ENCODE assay signal across 30 cellular contexts in the genomic region with DNA sequence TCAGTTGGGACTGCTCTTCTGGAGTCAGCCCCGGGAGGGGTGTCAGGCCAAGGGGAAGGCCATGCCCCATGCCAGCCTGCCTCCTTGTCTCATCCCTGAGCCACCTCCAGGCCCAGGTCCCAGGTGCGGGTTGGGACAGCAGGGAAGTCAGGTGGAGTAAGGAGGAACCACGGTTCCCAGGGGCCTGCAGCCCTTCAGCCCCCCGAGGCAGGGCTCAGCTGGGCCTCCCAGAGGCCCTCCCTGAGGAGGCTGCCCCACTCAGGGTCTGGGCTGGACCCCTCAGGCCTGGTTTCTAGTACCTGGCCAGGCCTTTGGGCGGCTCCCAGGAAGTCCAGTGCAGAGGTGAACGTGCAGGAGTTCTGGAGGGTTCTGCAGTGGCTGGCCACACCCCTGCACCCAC. TPM values are rescaled to one million over a fixed set of nuclear protein-coding genes. Genes with fewer than 3 reads are reported as not detected.
"Had no signal": no experiment of that assay in that cellular context is flagged by ENCODE, and none has a peak within 500 bp of the region (broad histone marks: within the 10 kb centered on the region; RNA-seq: fewer than 3 reads in every experiment).

No MANE protein-coding gene starts in this region.

- DNase-seq: activated CD4-positive, alpha-beta memory T cell treated with anti-CD3 and anti-CD28 coated beads, Interleukin-2, amount 10 ng/mL, durations not matched to agents 7 days and 5 days; activated CD4-positive, alpha-beta T cell treated with anti-CD3 and anti-CD28 coated beads for 1 hour; activated CD4-positive, alpha-beta T cell treated with anti-CD3 and anti-CD28 coated beads, Interleukin-2, amount 10 ng/mL, durations not matched to agents 7 days and 5 days; activated CD8-positive, alpha-beta memory T cell treated with anti-CD3 and anti-CD28 coated beads, Interleukin-2, amount 50 U/mL, for 48 hours; activated T-cell treated with anti-CD3 and anti-CD28 coated beads, Interleukin-2, amount 50 U/mL, for 24 hours; cerebellar nuclear complex; colonic mucosa; effector CD8-positive, alpha-beta T cell; esophagus squamous epithelium; foreskin melanocyte; heart right ventricle; left lung; mucosa of descending colon; sigmoid colon; small intestine; stimulated activated CD4-positive, alpha-beta T cell treated with anti-CD3 and anti-CD28 coated beads, Interleukin-4, amount 100 ng/mL, for 24 hours; T-helper 17 cell; T1000; thyroid gland had no signal

- H3K27ac ChIP-seq: cardiac muscle cell, colonic mucosa, epithelial cell of prostate, heart right ventricle, neutrophil, sigmoid colon, thyroid gland had no signal

- H3K27me3 ChIP-seq: cardiac muscle cell, thyroid gland had no signal

- H3K4me1 Mint-ChIP-seq: activated T-helper 17 cell treated with anti-CD3 and anti-CD28 coated beads, Interleukin-2, amount 50 U/mL, for 72 hours had no signal

- ATAC-seq: activated naive CD4-positive, alpha-beta T cell treated with anti-CD3 and anti-CD28 coated beads, Interleukin-2, amount 50 U/mL, for 72 hours; activated T-helper 17 cell treated with anti-CD3 and anti-CD28 coated beads, Interleukin-2, amount 50 U/mL, for 72 hours; heart right ventricle; left lung; mucosa of descending colon; natural killer cell treated with Interleukin-12 subunit alpha and Interleukin-12 subunit beta and Interleukin-15 and Interleukin-18, amount 100 ng/mL, for 72 hours; stimulated activated effector memory CD8-positive, alpha-beta T cell treated with anti-CD3 and anti-CD28 coated beads, Interleukin-12 subunit alpha, Interleukin-12 subunit beta, amount 100 ng/mL, for 72 hours; T-helper 17 cell had no signal

- H3K27ac Mint-ChIP-seq: activated CD4-positive, alpha-beta memory T cell treated with anti-CD3 and anti-CD28 coated beads, Interleukin-2, amount 10 ng/mL, durations not matched to agents 7 days and 5 days; activated CD4-positive, alpha-beta T cell treated with anti-CD3 and anti-CD28 coated beads, Interleukin-2, amount 10 ng/mL, durations not matched to agents 7 days and 5 days; activated naive CD4-positive, alpha-beta T cell treated with anti-CD3 and anti-CD28 coated beads, Interleukin-2, amount 50 U/mL, for 72 hours; activated T-cell treated with anti-CD3 and anti-CD28 coated beads, Interleukin-2, amount 50 U/mL, for 24 hours; activated T-helper 17 cell treated with anti-CD3 and anti-CD28 coated beads, Interleukin-2, amount 50 U/mL, for 72 hours; natural killer cell treated with Interleukin-12 subunit alpha and Interleukin-12 subunit beta and Interleukin-15 and Interleukin-18, amount 100 ng/mL, for 72 hours; progenitor cell of endocrine pancreas; stimulated activated effector memory CD8-positive, alpha-beta T cell treated with anti-CD3 and anti-CD28 coated beads, Interleukin-12 subunit alpha, Interleukin-12 subunit beta, amount 100 ng/mL, for 72 hours; stimulated activated naive CD8-positive, alpha-beta T cell treated with anti-CD3 and anti-CD28 coated beads, Interleukin-15, Interleukin-2, amounts not matched to agents 100 ng/mL and 50 ng/mL, for 24 hours; T-helper 17 cell had no signal

- H3K36me3 Mint-ChIP-seq: activated naive CD4-positive, alpha-beta T cell treated with anti-CD3 and anti-CD28 coated beads, Interleukin-2, amount 50 U/mL, for 72 hours; brain; natural killer cell treated with Interleukin-12 subunit alpha and Interleukin-12 subunit beta and Interleukin-15 and Interleukin-18, amount 100 ng/mL, for 72 hours; stimulated activated effector memory CD8-positive, alpha-beta T cell treated with anti-CD3 and anti-CD28 coated beads, Interleukin-12 subunit alpha, Interleukin-12 subunit beta, amount 100 ng/mL, for 72 hours had no signal

- H3K4me1 ChIP-seq: colonic mucosa had no signal

- H3K4me3 Mint-ChIP-seq: activated CD4-positive, alpha-beta memory T cell treated with anti-CD3 and anti-CD28 coated beads, Interleukin-2, amount 10 ng/mL, durations not matched to agents 7 days and 5 days; activated CD4-positive, alpha-beta T cell treated with anti-CD3 and anti-CD28 coated beads, Interleukin-2, amount 10 ng/mL, durations not matched to agents 7 days and 5 days; activated T-cell treated with anti-CD3 and anti-CD28 coated beads, Interleukin-2, amount 50 U/mL, for 24 hours; activated T-helper 17 cell treated with anti-CD3 and anti-CD28 coated beads, Interleukin-2, amount 50 U/mL, for 72 hours; brain; natural killer cell treated with Interleukin-12 subunit alpha and Interleukin-12 subunit beta and Interleukin-15 and Interleukin-18, amount 100 ng/mL, for 72 hours; stimulated activated effector memory CD8-positive, alpha-beta T cell treated with anti-CD3 and anti-CD28 coated beads, Interleukin-12 subunit alpha, Interleukin-12 subunit beta, amount 100 ng/mL, for 72 hours; stimulated activated naive CD8-positive, alpha-beta T cell treated with anti-CD3 and anti-CD28 coated beads, Interleukin-15, Interleukin-2, amounts not matched to agents 100 ng/mL and 50 ng/mL, for 24 hours; T-helper 17 cell had no signal

- H3K27me3 Mint-ChIP-seq: brain, progenitor cell of endocrine pancreas had no signal

- H3K9me3 ChIP-seq: colonic mucosa, esophagus squamous epithelium, heart right ventricle, left lung, mucosa of descending colon, neutrophil, sigmoid colon, thyroid gland had no signal

- H3K4me3 ChIP-seq: cardiac muscle cell, colonic mucosa, esophagus squamous epithelium, heart right ventricle, left lung, mucosa of descending colon, sigmoid colon, thyroid gland had no signal

- H3K36me3 ChIP-seq: cardiac muscle cell, colonic mucosa, esophagus squamous epithelium, heart right ventricle, left lung, neutrophil, sigmoid colon, thyroid gland had no signal

- H3K9me3 Mint-ChIP-seq: activated CD4-positive, alpha-beta memory T cell treated with anti-CD3 and anti-CD28 coated beads, Interleukin-2, amount 10 ng/mL, durations not matched to agents 7 days and 5 days; activated CD4-positive, alpha-beta T cell treated with anti-CD3 and anti-CD28 coated beads, Interleukin-2, amount 10 ng/mL, durations not matched to agents 7 days and 5 days; activated naive CD4-positive, alpha-beta T cell treated with anti-CD3 and anti-CD28 coated beads, Interleukin-2, amount 50 U/mL, for 72 hours; activated T-cell treated with anti-CD3 and anti-CD28 coated beads, Interleukin-2, amount 50 U/mL, for 24 hours; activated T-helper 17 cell treated with anti-CD3 and anti-CD28 coated beads, Interleukin-2, amount 50 U/mL, for 72 hours; natural killer cell treated with Interleukin-12 subunit alpha and Interleukin-12 subunit beta and Interleukin-15 and Interleukin-18, amount 100 ng/mL, for 72 hours; stimulated activated effector memory CD8-positive, alpha-beta T cell treated with anti-CD3 and anti-CD28 coated beads, Interleukin-12 subunit alpha, Interleukin-12 subunit beta, amount 100 ng/mL, for 72 hours; stimulated activated naive CD8-positive, alpha-beta T cell treated with anti-CD3 and anti-CD28 coated beads, Interleukin-15, Interleukin-2, amounts not matched to agents 100 ng/mL and 50 ng/mL, for 24 hours had no signal

RNA-seq across cellular contexts. Expression of gene FGFR3, which starts 23.4 kb away (rescaled TPM):
- total RNA-seq: myocyte; natural killer cell treated with Interleukin-12 subunit alpha and Interleukin-12 subunit beta and Interleukin-15 and Interleukin-18, amount 100 ng/mL, for 72 hours had no signal
